In genomic region chr6:15280023-15280422, GRCh38 we compare ENCODE assay signal across 1 cellular context.
TF ChIP-seq lines count a peak whose summit lies in the region.

No MANE protein-coding gene starts in this region.

TF ChIP-seq in IMR-90, 13 proteins besides CTCF, POLR2A, EP300 and RAD21:
- TF ChIP-seq MAFK (IDR thresholded peaks at IDR 0.05; ENCODE audit: low read depth, low read length) (no peak), RFX5 (IDR thresholded peaks at IDR 0.05; ENCODE audit: low read depth, low read length) (no peak), NFE2L2 (IDR thresholded peaks at IDR 0.05; ENCODE audit: low read depth, low read length) (no peak), FOS (IDR thresholded peaks at IDR 0.05; ENCODE audit: low read depth, low read length) (no peak), CHD1 (IDR thresholded peaks at IDR 0.05; ENCODE audit: low read depth, low read length) (no peak), BHLHE40 (IDR thresholded peaks at IDR 0.05; ENCODE audit: low read depth, low read length) (no peak), CEBPB (IDR thresholded peaks at IDR 0.05; ENCODE audit: low read depth, low read length) (no peak), MAZ (IDR thresholded peaks at IDR 0.05; ENCODE audit: borderline replicate concordance, low read depth, low read length) (no peak), RCOR1 (IDR thresholded peaks at IDR 0.05; ENCODE audit: insufficient replicate concordance, low read length) (no peak), USF2 (IDR thresholded peaks at IDR 0.05; ENCODE audit: low read depth, low read length) (no peak), SMC3 (IDR thresholded peaks at IDR 0.05; ENCODE audit: low read depth, low read length) (no peak), MXI1 (IDR thresholded peaks at IDR 0.05; ENCODE audit: borderline replicate concordance, low read depth, low read length) (no peak)
- TF ChIP-seq, protein P1, sequence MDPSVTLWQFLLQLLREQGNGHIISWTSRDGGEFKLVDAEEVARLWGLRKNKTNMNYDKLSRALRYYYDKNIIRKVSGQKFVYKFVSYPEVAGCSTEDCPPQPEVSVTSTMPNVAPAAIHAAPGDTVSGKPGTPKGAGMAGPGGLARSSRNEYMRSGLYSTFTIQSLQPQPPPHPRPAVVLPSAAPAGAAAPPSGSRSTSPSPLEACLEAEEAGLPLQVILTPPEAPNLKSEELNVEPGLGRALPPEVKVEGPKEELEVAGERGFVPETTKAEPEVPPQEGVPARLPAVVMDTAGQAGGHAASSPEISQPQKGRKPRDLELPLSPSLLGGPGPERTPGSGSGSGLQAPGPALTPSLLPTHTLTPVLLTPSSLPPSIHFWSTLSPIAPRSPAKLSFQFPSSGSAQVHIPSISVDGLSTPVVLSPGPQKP (IDR thresholded peaks at IDR 0.05; ENCODE audit: borderline replicate concordance, low read depth, low read length): no peak
TF ChIP-seq in IMR-90: peak in this region for 0.
